In the genomic region with DNA sequence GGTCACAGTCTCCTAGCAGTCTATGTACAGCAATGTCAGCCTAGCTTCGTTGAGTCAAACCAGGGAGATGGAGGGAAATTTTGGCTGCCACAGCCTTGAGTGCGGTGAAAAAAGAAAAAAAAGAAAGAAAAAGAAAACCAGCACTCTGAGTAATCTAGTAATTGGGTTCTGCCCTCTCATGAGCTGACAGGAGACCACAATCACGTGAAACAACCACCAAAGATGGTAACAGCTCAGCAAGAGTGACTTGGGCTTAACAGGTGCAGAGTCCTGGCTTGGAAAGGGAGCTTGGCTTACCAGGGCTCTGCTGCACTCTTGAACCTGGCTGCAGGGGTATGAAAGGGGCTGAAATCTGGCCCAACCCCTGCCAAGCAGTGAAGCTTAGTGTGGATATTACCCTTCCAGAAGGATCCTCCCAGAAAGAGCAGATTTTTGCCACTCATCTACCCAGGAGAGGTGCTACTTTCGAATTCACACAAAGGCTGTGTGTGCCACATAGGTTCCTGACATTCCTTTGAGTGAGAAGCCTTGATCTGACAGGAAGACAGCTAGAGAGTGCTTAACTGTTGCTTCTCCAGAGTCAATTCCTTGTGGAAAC, we compare ENCODE assay signal across 8 cellular contexts.
DNase-seq lines count a peak whose midpoint lies in the region; FAIRE-seq and TF ChIP-seq lines count a peak whose summit lies in the region.

No MANE protein-coding gene starts in this region.

- H3K9ac ChIP-seq in GM23248 = no peak overlapping the region

- 38 to 41% methylated on average over 4 of the region's 4 CpGs for WGBS in GM23248 (ENCODE audit: low coverage in 1 of 2, low lambda C conversion rate in 2 of 2, missing lambda C conversion rate in 2 of 2), 2 experiments

- H3K27ac ChIP-seq in GM23248 (no peak overlapping the region), angular gyrus (ENCODE audit: low read depth, low read length) (peak overlapping the region; percentile 98)

- CTCF ChIA-PET in GM10248 (lab: Yijun Ruan, JAX) = interaction anchor here (0.6 to 3.8 kb wide), 8 partner anchors 9 to 1646 kb away, joined by 3 to 42 read pairs (median 3); no protein-coding TSS in a partner anchor

- no peaks in the 10 kb centered on the region for H3K9me3 ChIP-seq in GM23248 (ENCODE audit: low read depth)

- in situ Hi-C loops in GM23248 (cut with MboI) (loop anchor here (10.0 kb wide), 2 partner anchors 116 to 236 kb away; no protein-coding TSS in a partner anchor), G401 (cut with HindIII; ENCODE audit: low sequenced_read_pairs) (no loop called here)

- H4K20me1 ChIP-seq in GM23248 (ENCODE audit: insufficient read depth) = no peaks in the 10 kb centered on the region

- no peak overlapping the region for H3K4me3 ChIP-seq in GM23248

- DNase-seq in GM10248 (ENCODE audit: extremely low spot score) (peak; percentile 75), GM23248 (peak; percentile 28), RPMI8226 (peak; percentile 90), D721Med (ENCODE audit: insufficient read length, low spot score) (no peak), DMS 273 (lab: John Stamatoyannopoulos, UW; ENCODE audit: unreplicated experiment) (no peak), G401 (ENCODE audit: low spot score) (no peak)
- peak; percentile 41 to 62 (median 47) for DNase-seq in stimulated activated CD4-positive, alpha-beta T cell treated with anti-CD3 and anti-CD28 coated beads, TNF-alpha, amount 100 ng/mL, for 48 hours (ENCODE audit: low read depth in 3 of 3)

- FAIRE-seq in D721Med (lab: Jason Lieb, UNC) = no peak

- TF ChIP-seq CTCF in GM10248 (IDR thresholded peaks at IDR 0.05; ENCODE audit: control extremely low read depth, extremely low read depth, low read depth, missing control alignments) = no peak
- no peak for TF ChIP-seq CTCF in D721Med (IDR thresholded peaks at IDR 0.05; ENCODE audit: insufficient read depth, missing control alignments)

- POLR2A ChIA-PET in GM10248 (lab: Yijun Ruan, JAX) = interaction anchor here (0.6 to 1.2 kb wide), 4 partner anchors 8 to 221 kb away, joined by 3 to 14 read pairs (median 4); no protein-coding TSS in a partner anchor

- H3K4me1 ChIP-seq in GM23248 (ENCODE audit: insufficient read depth) = peaks cover 24% of the 10 kb centered on the region

- H3K9me2 ChIP-seq in GM23248 (ENCODE audit: insufficient read depth) = no peaks in the 10 kb centered on the region

- H3K36me3 ChIP-seq in GM23248 (ENCODE audit: low read depth) = no peaks in the 10 kb centered on the region

- no peaks in the 10 kb centered on the region for H3K79me2 ChIP-seq in GM23248 (ENCODE audit: insufficient read depth)

- H3F3A ChIP-seq in GM23248 (ENCODE audit: insufficient read depth) = peaks cover 12% of the 10 kb centered on the region

- no peak overlapping the region for H3K4me2 ChIP-seq in GM23248 (ENCODE audit: unreplicated experiment)

- no peaks in the 10 kb centered on the region for H3K27me3 ChIP-seq in GM23248 (replicated peaks; ENCODE audit: insufficient read depth)

- H2AFZ ChIP-seq in GM23248 = no peak overlapping the region

Comparison
In these comparisons a context has a peak if more than half of its experiments do, and no peak if none do; other contexts are left out.
1. DNase-seq: peak in GM10248 (single experiment), GM23248 (single experiment), RPMI8226 (single experiment) and stimulated activated CD4-positive, alpha-beta T cell treated with anti-CD3 and anti-CD28 coated beads, TNF-alpha, amount 100 ng/mL, for 48 hours (3 of 3); none in D721Med (single experiment), DMS 273 (single experiment) and G401 (single experiment).